1 cellular context compared by ENCODE assay signal in the genomic region with DNA sequence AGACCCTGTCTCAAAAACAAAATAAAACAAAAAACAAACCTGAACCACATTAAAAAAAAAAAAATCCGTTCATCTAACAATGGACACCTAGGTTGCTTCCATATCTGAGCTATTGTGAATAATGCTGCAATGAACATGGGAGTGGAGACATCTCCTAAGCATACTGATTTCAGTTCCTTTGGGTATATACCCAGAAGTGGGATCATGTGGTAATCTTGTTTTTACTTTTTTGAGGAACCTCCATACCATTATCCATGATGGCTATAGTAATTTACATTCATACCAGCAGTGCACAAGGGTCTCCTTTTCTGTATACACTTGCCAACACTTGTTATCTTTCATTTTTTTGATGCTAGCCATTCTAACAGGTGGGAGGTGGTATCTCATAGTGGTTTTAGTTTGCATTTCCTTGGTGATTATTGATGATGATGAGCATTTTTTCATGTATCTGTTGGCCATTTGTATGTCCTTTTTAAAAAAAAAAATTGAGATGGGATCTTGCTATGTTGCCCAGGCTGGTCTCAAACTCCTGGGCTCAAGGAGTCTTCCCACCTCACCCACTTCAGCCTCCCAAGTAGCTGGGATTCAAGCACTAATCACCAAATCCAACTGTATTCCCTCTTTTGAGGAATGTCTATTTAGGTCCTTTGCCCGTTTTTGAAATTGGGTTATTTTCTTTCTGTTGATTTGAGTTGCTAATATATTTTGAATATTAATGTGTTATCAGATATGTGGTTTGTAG.
TF ChIP-seq lines count a peak whose summit lies in the region.

No MANE protein-coding gene starts in this region.

TF ChIP-seq in HepG2, 621 proteins besides CTCF, POLR2A, EP300 and RAD21:
- TF ChIP-seq ZMAT3 (CRISPR knock-in tag; conservative IDR thresholded peaks at IDR 0.05), result no peak
- no peak for TF ChIP-seq MIER3 (CRISPR knock-in tag; IDR thresholded peaks at IDR 0.05; ENCODE audit: borderline replicate concordance)
- TF ChIP-seq PCBP1 (IDR thresholded peaks at IDR 0.05; ENCODE audit: borderline replicate concordance, low read depth, low read length), result no peak
- peak; percentile 67 for TF ChIP-seq ZNF121 (CRISPR knock-in tag; IDR thresholded peaks at IDR 0.05)
